ENCODE assay signal across 32 cellular contexts in the genomic region with DNA sequence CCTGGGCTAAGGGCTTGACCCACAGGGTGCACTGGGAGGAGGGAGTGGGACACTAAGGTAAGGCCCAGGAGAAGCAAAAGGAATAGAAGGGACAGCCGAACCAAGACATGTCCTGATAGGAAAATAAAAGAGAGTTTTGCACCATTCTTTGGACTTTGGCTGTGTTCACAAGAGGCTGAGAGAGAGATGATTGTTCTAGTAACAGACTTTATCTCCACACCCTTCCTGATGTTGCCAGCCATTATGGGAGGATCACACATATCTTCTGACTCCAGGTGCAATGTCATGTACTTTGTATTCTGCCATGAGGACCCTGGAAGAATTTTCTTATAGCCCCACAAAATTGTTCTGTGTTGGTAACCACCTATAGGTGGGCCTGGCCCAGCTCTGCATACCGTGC.
"Had no signal": no experiment of that assay in that cellular context is flagged by ENCODE, and none has a peak within 500 bp of the region (broad histone marks: within the 10 kb centered on the region; RNA-seq: fewer than 3 reads in every experiment).

No MANE protein-coding gene starts in this region.

- H3K27ac ChIP-seq: brain microvascular endothelial cell, epithelial cell of prostate, esophagus squamous epithelium, gastroesophageal sphincter had no signal

- ATAC-seq: activated T-cell treated with anti-CD3 and anti-CD28 coated beads, Interleukin-2, amount 50 U/mL, for 72 hours; effector memory CD8-positive, alpha-beta T cell; gastroesophageal sphincter; WTC11 had no signal

- H3K36me3 Mint-ChIP-seq: WTC11 had no signal

- H3K27ac Mint-ChIP-seq: activated CD4-positive, alpha-beta memory T cell treated with anti-CD3 and anti-CD28 coated beads, Interleukin-2, amount 10 ng/mL, durations not matched to agents 7 days and 5 days; activated CD4-positive, alpha-beta T cell treated with anti-CD3 and anti-CD28 coated beads, Interleukin-2, amount 10 ng/mL, durations not matched to agents 7 days and 5 days; activated naive CD8-positive, alpha-beta T cell; activated T-cell treated with anti-CD3 and anti-CD28 coated beads, Interleukin-2, amount 50 U/mL, for 24 hours; activated T-cell treated with anti-CD3 and anti-CD28 coated beads, Interleukin-2, amount 50 U/mL, for 72 hours; effector memory CD8-positive, alpha-beta T cell; WTC11 had no signal

- H3K36me3 ChIP-seq: brain microvascular endothelial cell, esophagus squamous epithelium had no signal

- H3K4me3 ChIP-seq: esophagus squamous epithelium, gastroesophageal sphincter had no signal

- DNase-seq: activated CD4-positive, alpha-beta memory T cell treated with anti-CD3 and anti-CD28 coated beads, Interleukin-2, amount 10 ng/mL, durations not matched to agents 7 days and 5 days; activated CD4-positive, alpha-beta T cell treated with anti-CD3 and anti-CD28 coated beads for 1 hour; activated CD4-positive, alpha-beta T cell treated with anti-CD3 and anti-CD28 coated beads for 4 hours; activated CD4-positive, alpha-beta T cell treated with anti-CD3 and anti-CD28 coated beads, Interleukin-2, amount 10 ng/mL, durations not matched to agents 7 days and 5 days; activated CD4-positive, alpha-beta T cell treated with anti-CD3 and anti-CD28 coated beads, Interleukin-2, amount 50 U/mL, for 4 hours; activated CD8-positive, alpha-beta memory T cell treated with anti-CD3 and anti-CD28 coated beads, Interleukin-2, amount 50 U/mL, for 48 hours; activated gamma-delta T cell; activated naive CD4-positive, alpha-beta T cell treated with anti-CD3 and anti-CD28 coated beads, Interleukin-2, amount 50 U/mL, for 16 hours; activated naive CD4-positive, alpha-beta T cell treated with Interleukin-2 at 50 U/mL for 16 hours; activated T-cell treated with anti-CD3 and anti-CD28 coated beads for 4 hours; activated T-cell treated with anti-CD3 and anti-CD28 coated beads, Interleukin-2, amount 50 U/mL, for 24 hours; activated T-cell treated with anti-CD3 and anti-CD28 coated beads, Interleukin-2, amount 50 U/mL, for 72 hours; amniotic stem cell; anterior cingulate cortex; brain microvascular endothelial cell; cortex of kidney; dermis blood vessel endothelial cell; effector CD4-positive, alpha-beta T cell; effector memory CD8-positive, alpha-beta T cell; esophagus squamous epithelium; foreskin melanocyte; T-helper 2 cell had no signal

- H3K9me3 ChIP-seq: esophagus squamous epithelium, gastroesophageal sphincter had no signal

- H3K4me3 Mint-ChIP-seq: activated CD4-positive, alpha-beta memory T cell treated with anti-CD3 and anti-CD28 coated beads, Interleukin-2, amount 10 ng/mL, durations not matched to agents 7 days and 5 days; activated CD4-positive, alpha-beta T cell treated with anti-CD3 and anti-CD28 coated beads, Interleukin-2, amount 10 ng/mL, durations not matched to agents 7 days and 5 days; activated naive CD8-positive, alpha-beta T cell; activated T-cell treated with anti-CD3 and anti-CD28 coated beads, Interleukin-2, amount 50 U/mL, for 24 hours; activated T-cell treated with anti-CD3 and anti-CD28 coated beads, Interleukin-2, amount 50 U/mL, for 72 hours; central memory CD8-positive, alpha-beta T cell; effector memory CD8-positive, alpha-beta T cell; WTC11 had no signal

- FAIRE-seq: astrocyte, bronchial epithelial cell, colon, endometrium, endothelial cell of umbilical vein had no signal

- H3K27me3 ChIP-seq: brain microvascular endothelial cell, esophagus squamous epithelium, gastroesophageal sphincter had no signal

- H3K9me3 Mint-ChIP-seq: activated CD4-positive, alpha-beta memory T cell treated with anti-CD3 and anti-CD28 coated beads, Interleukin-2, amount 10 ng/mL, durations not matched to agents 7 days and 5 days; activated CD4-positive, alpha-beta T cell treated with anti-CD3 and anti-CD28 coated beads, Interleukin-2, amount 10 ng/mL, durations not matched to agents 7 days and 5 days; activated T-cell treated with anti-CD3 and anti-CD28 coated beads, Interleukin-2, amount 50 U/mL, for 24 hours; activated T-cell treated with anti-CD3 and anti-CD28 coated beads, Interleukin-2, amount 50 U/mL, for 72 hours; central memory CD8-positive, alpha-beta T cell; effector memory CD8-positive, alpha-beta T cell; WTC11 had no signal

- H3K4me1 Mint-ChIP-seq: activated CD4-positive, alpha-beta memory T cell treated with anti-CD3 and anti-CD28 coated beads, Interleukin-2, amount 10 ng/mL, durations not matched to agents 7 days and 5 days; activated CD4-positive, alpha-beta T cell treated with anti-CD3 and anti-CD28 coated beads, Interleukin-2, amount 10 ng/mL, durations not matched to agents 7 days and 5 days; central memory CD8-positive, alpha-beta T cell had no signal
